In the genomic region with DNA sequence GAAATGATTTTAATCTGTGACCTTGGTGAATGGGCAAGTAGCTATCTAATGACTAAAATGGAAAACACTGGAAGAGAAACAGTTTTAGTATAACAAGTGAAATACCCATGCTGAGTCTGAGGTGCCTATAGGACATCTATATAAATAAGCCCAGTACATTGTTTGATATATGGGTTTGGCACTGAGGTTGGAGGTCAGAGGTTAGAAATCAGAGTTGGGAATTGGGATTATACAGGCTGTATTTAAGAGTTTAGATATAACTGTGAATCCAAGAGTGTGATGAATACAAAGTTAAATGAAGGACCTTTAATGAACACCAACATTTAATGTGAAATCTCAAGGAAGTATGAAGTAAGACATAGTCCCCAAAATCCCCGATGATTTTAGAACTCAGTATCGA, we compare ENCODE assay signal across 12 cellular contexts. TPM values are rescaled to one million over a fixed set of nuclear protein-coding genes. Genes with fewer than 3 reads are reported as not detected.
"Had no signal": no experiment of that assay in that cellular context is flagged by ENCODE, and none has a peak within 500 bp of the region (broad histone marks: within the 10 kb centered on the region; RNA-seq: fewer than 3 reads in every experiment).

No MANE protein-coding gene starts in this region.

- H3K4me3 Mint-ChIP-seq: GM23338, H9, HFFc6 had no signal

- FAIRE-seq: H1, H54 had no signal

- H3K4me3 ChIP-seq: GM23248, GM23338, HAP-1 had no signal

- H2AFZ ChIP-seq: GM23248, GM23338 had no signal

- H3K36me3 ChIP-seq: HAP-1 had no signal

- H3K4me1 ChIP-seq: HAP-1 had no signal

- H3K4me2 ChIP-seq: GM23338 had no signal

- H3K27ac Mint-ChIP-seq: GM23338, H9, HFFc6 had no signal

- H3K9me3 Mint-ChIP-seq: GM23338, H9, HFFc6 had no signal

- ATAC-seq: GM23338, HCT116 had no signal

- H3K4me1 Mint-ChIP-seq: GM23338, H9 had no signal

- H3K9me3 ChIP-seq: HAP-1 had no signal

- H3K9ac ChIP-seq: GM23248 had no signal

- DNase-seq: GM23248, GOT3, H7, H9, HCEC 1CT, HFFc6 had no signal

- H3K27ac ChIP-seq: GM23248 had no signal

RNA-seq across cellular contexts. Expression of a gene that starts 3.1 kb away (rescaled TPM):
- total RNA-seq: GM23248, GM23338, H1, H4, H7, H9, HFFc6 had no signal
- polyA plus RNA-seq: GM23248, GM23338, H1 had no signal

RNA-seq across cellular contexts. Expression of a gene that starts 10.5 kb away (rescaled TPM):
- total RNA-seq: GM23248, GM23338, H1, H4, H7, H9, HFFc6 had no signal
- polyA plus RNA-seq: GM23248, GM23338, H1 had no signal

RNA-seq across cellular contexts. Expression of a gene that starts 12.3 kb away (rescaled TPM):
- total RNA-seq: GM23248, GM23338, H1, H7, H9, HFFc6 had no signal
- polyA plus RNA-seq: GM23248, GM23338 had no signal

RNA-seq across cellular contexts. Expression of a gene that starts 17.2 kb away (rescaled TPM):
- total RNA-seq: GM23248, GM23338, H1, H7, H9, HFFc6 had no signal
- polyA plus RNA-seq: GM23248, GM23338 had no signal

RNA-seq across cellular contexts. Expression of a gene that starts 32.4 kb away (rescaled TPM):
- total RNA-seq: GM23248, GM23338, H1, H9, HFFc6 had no signal
- polyA plus RNA-seq: GM23248, GM23338 had no signal
